Comparison of ENCODE assay signal across 15 cellular contexts in the genomic region with DNA sequence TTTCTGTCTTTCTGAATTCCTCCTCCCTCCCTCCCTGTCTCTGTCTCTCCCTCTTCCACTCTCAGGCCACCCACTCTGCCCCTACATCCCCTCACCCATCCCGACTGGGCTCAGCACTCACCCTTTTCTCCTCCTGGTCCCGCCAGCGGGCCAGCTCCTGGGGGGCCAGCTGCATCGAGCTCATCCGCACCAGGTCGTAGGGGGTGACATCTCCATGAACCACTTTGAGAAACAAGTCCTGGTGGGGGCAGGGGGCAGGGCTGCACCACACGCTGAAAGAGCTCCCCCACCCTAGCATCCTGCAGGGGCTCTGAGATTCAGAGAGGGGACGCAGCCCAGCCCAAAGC. TPM values are rescaled to one million over a fixed set of nuclear protein-coding genes. Genes with fewer than 3 reads are reported as not detected.
A peak's percentile ranks its signal among the peaks of the same experiment; 100 is the strongest.
DNase-seq lines count a peak whose midpoint lies in the region; ATAC-seq, FAIRE-seq and TF ChIP-seq lines count a peak whose summit lies in the region.
"Had no signal": no experiment of that assay in that cellular context is flagged by ENCODE, and none has a peak within 500 bp of the region (broad histone marks: within the 10 kb centered on the region; RNA-seq: fewer than 3 reads in every experiment).

No MANE protein-coding gene starts in this region.

- TF ChIP-seq POLR2A in ovary (IDR thresholded peaks at IDR 0.05) = no peak

- no peaks in the 10 kb centered on the region for H3K9me1 ChIP-seq in keratinocyte (ENCODE audit: control insufficient read depth, extremely low read depth, insufficient read depth, low read length)

- DNase-seq in brain microvascular endothelial cell (no peak), keratinocyte (ENCODE audit: low read depth, low spot score) (no peak), ovary (no peak), midbrain (lab: John Stamatoyannopoulos, UW) (no peak)
- no peak for DNase-seq in stimulated activated naive B cell treated with anti-CD40 and anti-IgM and Interleukin-4, amounts not matched to agents 10 μg/mL and 1 μg/mL and 100 μg/mL, for 72 hours
- no peak for DNase-seq in stimulated activated CD4-positive, alpha-beta T cell treated with anti-CD3 and anti-CD28 coated beads, Interleukin-1b, Interleukin-23, amount 100 ng/mL, for 48 hours
- DNase-seq: activated gamma-delta T cell, cerebellar nuclear complex, NCI-H1105 treated with DMSO at 0.1 percent for 48 hours, NCI-H524 treated with DMSO at 0.1 percent for 48 hours had no signal

- peak overlapping the region; percentile 64 for H2AFZ ChIP-seq in keratinocyte (ENCODE audit: control insufficient read depth, low read length)

- H3K27ac ChIP-seq in HEK293 (ENCODE audit: extremely low read depth, low read depth, low read length) (no peak overlapping the region), brain microvascular endothelial cell (peak overlapping the region; percentile 60), keratinocyte (ENCODE audit: control insufficient read depth, insufficient read depth, low read length) (peak overlapping the region; percentile 67), ovary (no peak overlapping the region)
- H3K27ac ChIP-seq: prostate gland had no signal

- TF ChIP-seq EP300 in ovary (IDR thresholded peaks at IDR 0.05) = no peak

- H3K4me1 ChIP-seq in HEK293 (ENCODE audit: control insufficient read depth, insufficient read depth, low read length) (no peaks in the 10 kb centered on the region), keratinocyte (ENCODE audit: control insufficient read depth, extremely low read depth, insufficient read depth, low read length) (peaks cover 21% of the 10 kb centered on the region), ovary (ENCODE audit: insufficient read depth) (no peaks in the 10 kb centered on the region)
- H3K4me1 ChIP-seq: prostate gland had no signal

- dilution Hi-C loops in keratinocyte (cut with MboI; ENCODE audit: extremely low pct_ligation_motif_present, low sequenced_read_pairs) = no loop called here

- H3K79me2 ChIP-seq in keratinocyte (ENCODE audit: control insufficient read depth, insufficient read depth, low read length) = no peaks in the 10 kb centered on the region

- no peak overlapping the region for H3K4me3 Mint-ChIP-seq in stimulated activated naive B cell treated with anti-CD40 and anti-IgM and Interleukin-4, amounts not matched to agents 10 μg/mL and 1 μg/mL and 100 μg/mL, for 72 hours
- H3K4me3 Mint-ChIP-seq: activated CD4-positive, alpha-beta memory T cell treated with anti-CD3 and anti-CD28 coated beads for 36 hours had no signal

- no peak for FAIRE-seq in keratinocyte (lab: Jason Lieb, UNC)

- H3K27me3 ChIP-seq in brain microvascular endothelial cell (replicated peaks) = no peaks in the 10 kb centered on the region
- no peaks in the 10 kb centered on the region for H3K27me3 ChIP-seq in keratinocyte (ENCODE audit: control insufficient read depth, extremely low read depth, insufficient read depth, low read length)
- no peaks in the 10 kb centered on the region for H3K27me3 ChIP-seq in ovary

- intact Hi-C loops in ovary (cut with DNase I) = loop anchor here in 3 of 4 donors (10.0 kb wide), 2 partner anchors 167 to 233 kb away; no protein-coding TSS in a partner anchor

- H4K20me1 ChIP-seq in keratinocyte (ENCODE audit: control insufficient read depth, extremely low read depth, insufficient read depth, low read length) = no peaks in the 10 kb centered on the region

- WGBS in ovary, 3 donors = 51 to 59% (median 53%) methylated on average over 8 of the region's 8 CpGs

- H3K9me3 Mint-ChIP-seq in stimulated activated naive B cell treated with anti-CD40 and anti-IgM and Interleukin-4, amounts not matched to agents 10 μg/mL and 1 μg/mL and 100 μg/mL, for 72 hours = no peaks in the 10 kb centered on the region
- H3K9me3 Mint-ChIP-seq: activated CD4-positive, alpha-beta memory T cell treated with anti-CD3 and anti-CD28 coated beads for 36 hours had no signal

- H3K36me3 Mint-ChIP-seq in stimulated activated naive B cell treated with anti-CD40 and anti-IgM and Interleukin-4, amounts not matched to agents 10 μg/mL and 1 μg/mL and 100 μg/mL, for 72 hours = no peaks in the 10 kb centered on the region
- H3K36me3 Mint-ChIP-seq: activated CD4-positive, alpha-beta memory T cell treated with anti-CD3 and anti-CD28 coated beads for 36 hours had no signal

- H3K27ac Mint-ChIP-seq in stimulated activated naive B cell treated with anti-CD40 and anti-IgM and Interleukin-4, amounts not matched to agents 10 μg/mL and 1 μg/mL and 100 μg/mL, for 72 hours = peak overlapping the region; percentile 37
- H3K27ac Mint-ChIP-seq: activated CD4-positive, alpha-beta memory T cell treated with anti-CD3 and anti-CD28 coated beads for 36 hours had no signal

- H3K4me1 Mint-ChIP-seq in stimulated activated naive B cell treated with anti-CD40 and anti-IgM and Interleukin-4, amounts not matched to agents 10 μg/mL and 1 μg/mL and 100 μg/mL, for 72 hours = peaks cover 15 to 38% of the 10 kb centered on the region in 2 donors

- H3K36me3 ChIP-seq in HEK293 (ENCODE audit: control insufficient read depth in 2 of 2, insufficient read depth in 1 of 2, low read length in 2 of 2) (no peaks in the 10 kb centered on the region), brain microvascular endothelial cell (replicated peaks) (peaks cover 23% of the 10 kb centered on the region), keratinocyte (ENCODE audit: control insufficient read depth in 2 of 2, extremely low read depth in 1 of 2, insufficient read depth in 2 of 2, low read length in 2 of 2) (no peaks in the 10 kb centered on the region), ovary (no peaks in the 10 kb centered on the region)
- H3K36me3 ChIP-seq: prostate gland had no signal

- no peak for ATAC-seq in stimulated activated naive B cell treated with anti-CD40 and anti-IgM and Interleukin-4, amounts not matched to agents 10 μg/mL and 1 μg/mL and 100 μg/mL, for 72 hours (replicated peaks)
- no peak for ATAC-seq in HG02852 (IDR thresholded peaks at IDR 0.05; ENCODE audit: unreplicated experiment)
- ATAC-seq: Right ventricle myocardium inferior had no signal

- H3K9me3 ChIP-seq in HEK293 (ENCODE audit: control insufficient read depth, insufficient read depth, low read depth, low read length) = no peaks in the 10 kb centered on the region
- no peaks in the 10 kb centered on the region for H3K9me3 ChIP-seq in keratinocyte (ENCODE audit: control insufficient read depth, low read depth, low read length)
- H3K9me3 ChIP-seq in ovary = no peaks in the 10 kb centered on the region
- H3K9me3 ChIP-seq: prostate gland had no signal

- CTCF ChIA-PET in HEK293 (lab: Yijun Ruan, JAX) = interaction anchor here (0.5 to 3.0 kb wide), 4 partner anchors 9 to 997 kb away, joined by 3 to 14 read pairs (median 4); no protein-coding TSS in a partner anchor

- peak overlapping the region; percentile 84 for H3K4me2 ChIP-seq in keratinocyte (ENCODE audit: control insufficient read depth, extremely low read depth, insufficient read depth, low read depth, low read length)

- peaks cover 6 to 7% of the 10 kb centered on the region in 2 donors for H3K27me3 Mint-ChIP-seq in stimulated activated naive B cell treated with anti-CD40 and anti-IgM and Interleukin-4, amounts not matched to agents 10 μg/mL and 1 μg/mL and 100 μg/mL, for 72 hours

- no peak overlapping the region for H3K4me3 ChIP-seq in HEK293 (ENCODE audit: low read depth, low read length)
- peak overlapping the region; percentile 93 for H3K4me3 ChIP-seq in brain microvascular endothelial cell (ENCODE audit: low read depth, low read length)
- peak overlapping the region; percentile 21 to 67 (median 56) for H3K4me3 ChIP-seq in keratinocyte (ENCODE audit: control insufficient read depth in 2 of 3, extremely low read depth in 1 of 3, insufficient read depth in 2 of 3, low read depth in 1 of 3, low read length in 3 of 3)
- H3K4me3 ChIP-seq in ovary = no peak overlapping the region
- H3K4me3 ChIP-seq: prostate gland had no signal

- in situ Hi-C loops in brain microvascular endothelial cell (cut with HindIII; ENCODE audit: low pct_ligation_motif_present, low sequenced_read_pairs) = no loop called here

- peak overlapping the region; percentile 64 for H3K9ac ChIP-seq in keratinocyte (ENCODE audit: control insufficient read depth, extremely low read depth, insufficient read depth, low read length)

- POLR2A ChIA-PET in HEK293 (lab: Yijun Ruan, JAX) = no interaction called here

- TF ChIP-seq CTCF in HEK293 (tag by site-specific recombination; IDR thresholded peaks at IDR 0.05) (no peak), brain microvascular endothelial cell (IDR thresholded peaks at IDR 0.05; ENCODE audit: low read depth, low read length, missing control alignments) (no peak), keratinocyte (optimal IDR thresholded peaks at IDR 0.05 in 1 of 3, IDR thresholded peaks at IDR 0.05 in 1 of 3, conservative IDR thresholded peaks at IDR 0.05 in 1 of 3; ENCODE audit: extremely low read depth in 1 of 3, insufficient read depth in 2 of 3, low read length in 3 of 3) (no peak), ovary (IDR thresholded peaks at IDR 0.05) (no peak)

TF ChIP-seq in HEK293, 187 proteins besides CTCF, POLR2A, EP300 and RAD21 (continues in another document):
- peak; percentile 40 for TF ChIP-seq ZNF585B (tag by site-specific recombination; IDR thresholded peaks at IDR 0.05)
- no peak for TF ChIP-seq ZNF555 (tag by site-specific recombination; conservative IDR thresholded peaks at IDR 0.05)

RNA-seq across cellular contexts. Expression of gene SPOCD1, which starts 17.8 kb away (rescaled TPM):
- polyA plus RNA-seq in keratinocyte = 3.3 to 12.0 TPM (median 4.7 TPM) in 3 replicates
- polyA plus RNA-seq in keratinocyte (2011; ENCODE audit: low read depth) = 0.15 TPM
- polyA plus RNA-seq in keratinocyte (2011; cell fraction: cytosol; rRNA removed) = 3.0 and 4.7 TPM in 2 replicates
- polyA plus RNA-seq in keratinocyte (2011; cell fraction: nucleus; rRNA removed) = 14.8 and 23.8 TPM in 2 replicates
- 3.0 TPM in 1 of 2 replicates, not detected in the other for polyA plus RNA-seq in keratinocyte (2012; ENCODE audit: low replicate concordance)
- 2.8 to 8.5 TPM (median 4.5 TPM) in 3 replicates for polyA minus RNA-seq in keratinocyte
- 7.5 TPM for polyA minus RNA-seq in keratinocyte (2011; cell fraction: cytosol; rRNA and poly(A)+ RNA removed)
- 3.3 and 6.2 TPM in 2 replicates for polyA minus RNA-seq in keratinocyte (2011; cell fraction: nucleus; rRNA and poly(A)+ RNA removed)
- 1 to 10 TPM in 2 of 7 donors, under 1 TPM in 4, not detected in 1; 0.15 to 1.7 (median 0.54) TPM for total RNA-seq in ovary
- under 1 TPM; 0.30 to 0.42 TPM for polyA plus RNA-seq in ovary
- total RNA-seq: Right ventricle myocardium inferior had no signal

RNA-seq across cellular contexts. Expression of gene ADGRB2, which starts 33.9 kb away (rescaled TPM):
- 0.68 to 1.6 TPM (median 0.96 TPM) in 3 replicates for polyA plus RNA-seq in keratinocyte
- polyA plus RNA-seq in keratinocyte (2011; ENCODE audit: low read depth) = 1.3 TPM
- 0.29 and 0.51 TPM in 2 replicates for polyA plus RNA-seq in keratinocyte (2011; cell fraction: cytosol; rRNA removed)
- polyA plus RNA-seq in keratinocyte (2011; cell fraction: nucleus; rRNA removed) = 2.4 and 5.0 TPM in 2 replicates
- 1.0 and 1.7 TPM in 2 replicates for polyA plus RNA-seq in keratinocyte (2012; ENCODE audit: low replicate concordance)
- 0.86 to 2.8 TPM (median 1.7 TPM) in 3 replicates for polyA minus RNA-seq in keratinocyte
- polyA minus RNA-seq in keratinocyte (2011; cell fraction: cytosol; rRNA and poly(A)+ RNA removed) = 2.3 TPM
- 2.3 and 2.8 TPM in 2 replicates for polyA minus RNA-seq in keratinocyte (2011; cell fraction: nucleus; rRNA and poly(A)+ RNA removed)
- 1 to 10 TPM in 6 of 7 donors, under 1 TPM in 1; 0.48 to 7.2 (median 1.6) TPM for total RNA-seq in ovary
- 1 to 10 TPM in 1 of 2 donors, under 1 TPM in 1; 0.30 to 2.6 TPM for polyA plus RNA-seq in ovary

Comparison
In these comparisons a context has a peak if more than half of its experiments do, and no peak if none do; other contexts are left out.
1. H3K27ac ChIP-seq: peak in brain microvascular endothelial cell (single experiment) and keratinocyte (single experiment); none in HEK293 (single experiment) and ovary (0 of 2).
2. H3K4me3 ChIP-seq: peak in brain microvascular endothelial cell (single experiment) and keratinocyte (3 of 3); none in HEK293 (single experiment) and ovary (single experiment).